ENCODE assay signal across 8 cellular contexts in genomic region chr20:34111712-34112599, GRCh38. TPM values are rescaled to one million over a fixed set of nuclear protein-coding genes. Genes with fewer than 3 reads are reported as not detected.
A peak's percentile ranks its signal among the peaks of the same experiment; 100 is the strongest.
DNase-seq lines count a peak whose midpoint lies in the region; TF ChIP-seq lines count a peak whose summit lies in the region.

TSS of gene EIF2S2 (minus strand) at chr20:34112243. CDS start at chr20:34112110, 133 bp downstream.

- POLR2A ChIA-PET in activated CD8-positive, alpha-beta memory T cell treated with anti-CD3 and anti-CD28 coated beads for 36 hours (lab: Charles Lee), result interaction anchor here (0.6 to 2.0 kb wide), 13 partner anchors 8 to 719 kb away, joined by 3 to 14 read pairs (median 4); partner anchors contain the start of genes CHMP4B, MAP1LC3A and RALY

- no peaks in the 10 kb centered on the region for H3K27me3 ChIP-seq in effector memory CD4-positive, alpha-beta T cell (replicated peaks; ENCODE audit: control insufficient read depth, insufficient read depth, low read length, poor library complexity, severe bottlenecking)

- H3K4me1 ChIP-seq in effector memory CD4-positive, alpha-beta T cell (ENCODE audit: control insufficient read depth, insufficient read depth, low read length, poor library complexity, severe bottlenecking), result peaks cover 23% of the 10 kb centered on the region

- CTCF ChIA-PET in activated CD8-positive, alpha-beta memory T cell treated with anti-CD3 and anti-CD28 coated beads for 36 hours (lab: Charles Lee), result interaction anchor here (0.6 to 2.0 kb wide), 6 partner anchors 8 to 1960 kb away, joined by 3 to 6 read pairs (median 4); no protein-coding TSS in a partner anchor

- DNase-seq in CMK (ENCODE audit: low read depth) (peak; percentile 100), GM20000 (ENCODE audit: low spot score) (peak; percentile 98), HT-29 (ENCODE audit: low spot score) (peak; percentile 100), NOMO-1 (lab: John Stamatoyannopoulos, UW; ENCODE audit: unreplicated experiment in 2 of 2) (peak; percentile 98), lung microvascular endothelial cell (ENCODE audit: low read depth in 2 of 2) (peak; percentile 99)
- peak; percentile 92 to 94 (median 92) for DNase-seq in effector memory CD4-positive, alpha-beta T cell
- DNase-seq in stimulated activated CD4-positive, alpha-beta T cell treated with anti-CD3 and anti-CD28 coated beads, TNF-alpha, amount 100 ng/mL, for 48 hours (ENCODE audit: low read depth in 3 of 3), result peak; percentile 81 to 92 (median 85)

- H3K36me3 ChIP-seq in effector memory CD4-positive, alpha-beta T cell (ENCODE audit: control insufficient read depth, insufficient read depth, low read length), result peaks cover 8% of the 10 kb centered on the region

- H3K27ac ChIP-seq in effector memory CD4-positive, alpha-beta T cell (ENCODE audit: insufficient read depth, low read length, poor library complexity, severe bottlenecking), result peak within 1 kb of the TSS; percentile 94

- TF ChIP-seq CTCF in GM20000 (IDR thresholded peaks at IDR 0.05; ENCODE audit: extremely low read depth, missing control alignments), result no peak

- H3K9me3 ChIP-seq in effector memory CD4-positive, alpha-beta T cell (ENCODE audit: control insufficient read depth, low read length), result no peaks in the 10 kb centered on the region

- H3K4me3 ChIP-seq in effector memory CD4-positive, alpha-beta T cell (ENCODE audit: insufficient read depth, low read depth, low read length, poor library complexity, severe bottlenecking), result peak within 1 kb of the TSS; percentile 78

RNA-seq across cellular contexts. Expression of gene EIF2S2, which starts in this region (rescaled TPM):
- 64.7 and 74.5 TPM in 2 replicates for total RNA-seq in HT-29 (2014; rRNA removed; shearing (Covaris generic))
- total RNA-seq in activated CD8-positive, alpha-beta memory T cell treated with anti-CD3 and anti-CD28 coated beads for 36 hours, result 100 to 1,000 TPM; 150 to 154 TPM
- 57.8 and 68.7 TPM in 2 replicates for total RNA-seq in lung microvascular endothelial cell

Comparison
In these comparisons a context has a peak if more than half of its experiments do, and no peak if none do; other contexts are left out.
1. Peak in every context shown above with its lines: DNase-seq, H3K4me3 ChIP-seq and H3K27ac ChIP-seq.